ENCODE assay signal across 21 cellular contexts in genomic region chr10:19917756-19918478, GRCh38.
A peak's percentile ranks its signal among the peaks of the same experiment; 100 is the strongest.
DNase-seq lines count a peak whose midpoint lies in the region; ATAC-seq and TF ChIP-seq lines count a peak whose summit lies in the region.
"Had no signal": no experiment of that assay in that cellular context is flagged by ENCODE, and none has a peak within 500 bp of the region (broad histone marks: within the 10 kb centered on the region; RNA-seq: fewer than 3 reads in every experiment).

No MANE protein-coding gene starts in this region.

- TF ChIP-seq CTCF in RWPE2 (IDR thresholded peaks at IDR 0.05; ENCODE audit: poor library complexity, severe bottlenecking) (no peak), mammary epithelial cell (conservative IDR thresholded peaks at IDR 0.05 in 1 of 2, IDR thresholded peaks at IDR 0.05 in 1 of 2; ENCODE audit: extremely low read depth in 1 of 2, insufficient read depth in 1 of 2, low read depth in 1 of 2, low read length in 2 of 2) (no peak), suprapubic skin (IDR thresholded peaks at IDR 0.05) (no peak)

- intact Hi-C loops in mammary epithelial cell (cut with micrococcal nuclease): loop anchor here (1.0 to 5.0 kb wide), 3 partner anchors 71 to 849 kb away; no protein-coding TSS in a partner anchor

- TF ChIP-seq POLR2A in suprapubic skin (IDR thresholded peaks at IDR 0.05): no peak

- H3K27me3 ChIP-seq in RWPE2 (ENCODE audit: insufficient read depth, poor library complexity, severe bottlenecking) (no peaks in the 10 kb centered on the region), mammary epithelial cell (ENCODE audit: insufficient read depth, low read length) (no peaks in the 10 kb centered on the region), suprapubic skin (no peaks in the 10 kb centered on the region)
- H3K27me3 ChIP-seq: neural progenitor cell, SJCRH30, tibial artery had no signal

- ATAC-seq in RWPE2 (ENCODE audit: low read depth) (peak; percentile 26; the same call in 2 of the 3 replicates), HG02623 (IDR thresholded peaks at IDR 0.05; ENCODE audit: unreplicated experiment) (no peak)
- ATAC-seq: stimulated activated naive CD8-positive, alpha-beta T cell treated with anti-CD3 and anti-CD28 coated beads, Interleukin-15, amount 100 ng/mL, for 72 hours had no signal

- peak overlapping the region; percentile 35 for H2AFZ ChIP-seq in mammary epithelial cell (ENCODE audit: low read depth, low read length)
- H2AFZ ChIP-seq: neural progenitor cell had no signal

- H3K4me2 ChIP-seq in mammary epithelial cell (ENCODE audit: insufficient read depth, low read depth, low read length): peak overlapping the region; percentile 58
- H3K4me2 ChIP-seq: neural progenitor cell had no signal

- H3K27ac ChIP-seq in RWPE2 (ENCODE audit: poor library complexity, severe bottlenecking) (peak overlapping the region; percentile 91), mammary epithelial cell (ENCODE audit: insufficient read depth, low read depth, low read length) (peak overlapping the region; percentile 91), suprapubic skin (peak overlapping the region; percentile 42), caudate nucleus (ENCODE audit: low read depth, low read length) (no peak overlapping the region)
- H3K27ac ChIP-seq: left ventricle myocardium inferior, neural progenitor cell, SJCRH30 had no signal

- H3K9me3 ChIP-seq in RWPE2 (ENCODE audit: severe bottlenecking): no peaks in the 10 kb centered on the region
- no peaks in the 10 kb centered on the region for H3K9me3 ChIP-seq in mammary epithelial cell (replicated peaks; ENCODE audit: insufficient read depth, low read length)
- no peaks in the 10 kb centered on the region for H3K9me3 ChIP-seq in suprapubic skin
- H3K9me3 ChIP-seq: HAP-1, SJCRH30, tibial artery had no signal

- DNase-seq in RWPE2 (ENCODE audit: low spot score) (no peak), mammary epithelial cell (peak; percentile 80), kidney glomerular epithelial cell (lab: John Stamatoyannopoulos, UW) (peak; percentile 89), suprapubic skin (ENCODE audit: low spot score in 2 of 2) (no peak), caudate nucleus (lab: John Stamatoyannopoulos, UW) (no peak), NCI-H2029 treated with DMSO at 0.1 percent for 48 hours (lab: John Stamatoyannopoulos, UW) (no peak), putamen (ENCODE audit: low spot score) (no peak)
- DNase-seq: activated gamma-delta T cell; EL; glutamatergic neuron; KG1; left ventricle myocardium inferior; MV-4-11; NCI-H526 treated with DMSO at 0.1 percent for 48 hours; SJCRH30; stimulated activated naive CD8-positive, alpha-beta T cell treated with anti-CD3 and anti-CD28 coated beads, Interleukin-15, amount 100 ng/mL, for 72 hours; T-helper 1 cell; tibial artery had no signal

- dilution Hi-C loops in mammary epithelial cell (cut with HindIII; ENCODE audit: low sequenced_read_pairs): no loop called here

- 35% methylated on average over 3 of the region's 3 CpGs for WGBS in mammary epithelial cell (ENCODE audit: low coverage, missing lambda C conversion rate)
- WGBS in suprapubic skin: 55% methylated on average over 3 of the region's 3 CpGs

- H3K4me3 ChIP-seq in RWPE2 (ENCODE audit: severe bottlenecking) (no peak overlapping the region), mammary epithelial cell (replicated peaks in 1 of 3; ENCODE audit: insufficient read depth in 1 of 3, low read depth in 2 of 3, low read length in 3 of 3) (no peak overlapping the region), suprapubic skin (no peak overlapping the region)
- H3K4me3 ChIP-seq: HAP-1, left ventricle myocardium inferior, neural progenitor cell, SJCRH30, tibial artery had no signal

- no peaks in the 10 kb centered on the region for H4K20me1 ChIP-seq in mammary epithelial cell (ENCODE audit: insufficient read depth, low read length)

- peaks cover 9% of the 10 kb centered on the region for H3K79me2 ChIP-seq in mammary epithelial cell (ENCODE audit: insufficient read depth, low read length)

- TF ChIP-seq EP300 in suprapubic skin (IDR thresholded peaks at IDR 0.05): no peak

- H3K36me3 ChIP-seq in RWPE2 (ENCODE audit: low read depth) (no peaks in the 10 kb centered on the region), mammary epithelial cell (ENCODE audit: insufficient read depth, low read length) (no peaks in the 10 kb centered on the region), suprapubic skin (no peaks in the 10 kb centered on the region)
- H3K36me3 ChIP-seq: HAP-1, left ventricle myocardium inferior, neural progenitor cell, tibial artery had no signal

- in situ Hi-C loops in mammary epithelial cell (cut with MboI; ENCODE audit: low sequenced_read_pairs in 2 of 2): loop anchor here in 1 of 2 donors (10.0 kb wide), 1 partner anchor 103 kb away; the partner anchor contains the start of gene PLXDC2

- BruUV-seq in mammary epithelial cell (replicated peaks; lab: Mats Ljungman, UMichigan): no TSS peak

- H3K4me1 ChIP-seq in RWPE2 (ENCODE audit: insufficient read depth, poor library complexity, severe bottlenecking) (peaks cover 50% of the 10 kb centered on the region), mammary epithelial cell (ENCODE audit: insufficient read depth, low read length) (peaks cover 55% of the 10 kb centered on the region), suprapubic skin (peaks cover 45% of the 10 kb centered on the region)
- H3K4me1 ChIP-seq: HAP-1, neural progenitor cell, SJCRH30 had no signal

- peak overlapping the region; percentile 35 for H3K9ac ChIP-seq in mammary epithelial cell (ENCODE audit: insufficient read depth, low read length)
- H3K9ac ChIP-seq: neural progenitor cell had no signal

- CTCF ChIA-PET in mammary epithelial cell (lab: Charles Lee; ENCODE audit: low non-redundant PET): interaction anchor here (0.6 kb wide), 1 partner anchor 263 kb away, joined by 3 read pairs; no protein-coding TSS in a partner anchor

Comparison
In these comparisons a context has a peak if more than half of its experiments do, and no peak if none do; other contexts are left out.
1. DNase-seq: peak in mammary epithelial cell (single experiment) and kidney glomerular epithelial cell (single experiment); none in RWPE2 (single experiment), suprapubic skin (0 of 2), caudate nucleus (0 of 61), NCI-H2029 treated with DMSO at 0.1 percent for 48 hours (single experiment) and putamen (single experiment).